Comparison of ENCODE assay signal across 12 cellular contexts in the genomic region with DNA sequence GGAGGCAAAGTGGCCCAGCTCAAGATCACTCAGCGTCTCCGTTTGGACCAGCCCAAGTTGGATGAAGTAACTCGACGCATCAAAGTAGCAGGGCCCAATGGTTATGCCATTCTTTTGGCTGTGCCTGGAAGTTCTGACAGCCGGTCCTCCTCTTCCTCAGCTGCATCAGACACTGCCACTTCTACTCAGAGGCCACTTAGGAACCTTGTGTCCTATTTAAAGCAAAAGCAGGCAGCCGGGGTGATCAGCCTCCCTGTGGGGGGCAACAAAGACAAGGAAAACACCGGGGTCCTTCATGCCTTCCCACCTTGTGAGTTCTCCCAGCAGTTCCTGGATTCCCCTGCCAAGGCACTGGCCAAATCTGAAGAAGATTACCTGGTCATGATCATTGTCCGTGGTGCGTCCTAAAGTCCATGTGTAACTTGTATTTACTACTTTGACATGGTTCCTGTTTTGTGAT. TPM values are rescaled to one million over a fixed set of nuclear protein-coding genes. Genes with fewer than 3 reads are reported as not detected.
DNase-seq lines count a peak whose midpoint lies in the region; ATAC-seq, FAIRE-seq and TF ChIP-seq lines count a peak whose summit lies in the region.
"Had no signal": no experiment of that assay in that cellular context is flagged by ENCODE, and none has a peak within 500 bp of the region (broad histone marks: within the 10 kb centered on the region; RNA-seq: fewer than 3 reads in every experiment).

No MANE protein-coding gene starts in this region.

- H3K4me2 ChIP-seq in H1 (ENCODE audit: insufficient read depth in 1 of 2, low read depth in 2 of 2, low read length in 2 of 2): peak overlapping the region; percentile 80 to 81
- peak overlapping the region; percentile 87 for H3K4me2 ChIP-seq in osteoblast (ENCODE audit: insufficient read depth, low read length)

- ATAC-seq in GM19328 (IDR thresholded peaks at IDR 0.05; ENCODE audit: unreplicated experiment): no peak

- no peak overlapping the region for H2AFZ ChIP-seq in H1 (ENCODE audit: low read length)
- H2AFZ ChIP-seq in osteoblast (ENCODE audit: low read length): no peak overlapping the region

- no peak overlapping the region for H4K5ac ChIP-seq in H1 (ENCODE audit: insufficient read length, low read depth, low read length)

- no peak overlapping the region for H3K56ac ChIP-seq in H1 (replicated peaks; ENCODE audit: insufficient read length, low read depth, low read length)

- H3K27me3 ChIP-seq in MG63 (no peaks in the 10 kb centered on the region), H1 (replicated peaks in 1 of 4; ENCODE audit: control insufficient read depth in 3 of 4, extremely low read depth in 1 of 4, insufficient read depth in 3 of 4, low read length in 3 of 4) (no peaks in the 10 kb centered on the region), osteoblast (ENCODE audit: insufficient read depth, low read length) (no peaks in the 10 kb centered on the region)

- no peak overlapping the region for H4K91ac ChIP-seq in H1 (replicated peaks; ENCODE audit: insufficient read length, low read length)

- H3K9me3 ChIP-seq in MG63: no peaks in the 10 kb centered on the region
- H3K9me3 ChIP-seq in H1 (ENCODE audit: insufficient read depth in 2 of 2, low read depth in 1 of 2, low read length in 1 of 2): no peaks in the 10 kb centered on the region
- no peaks in the 10 kb centered on the region for H3K9me3 ChIP-seq in osteoblast (ENCODE audit: low read depth, low read length)

- H3K27ac ChIP-seq in H1 (ENCODE audit: low read depth, low read length): no peak overlapping the region
- H3K27ac ChIP-seq in osteoblast (ENCODE audit: low read depth, low read length): no peak overlapping the region
- H3K27ac ChIP-seq: 22Rv1 had no signal

- no peak overlapping the region for H2BK120ac ChIP-seq in H1 (replicated peaks; ENCODE audit: low read depth, low read length)

- TF ChIP-seq RAD21 in H1 (IDR thresholded peaks at IDR 0.05 in 1 of 2, conservative IDR thresholded peaks at IDR 0.05 in 1 of 2; ENCODE audit: low read depth in 2 of 2, low read length in 2 of 2): no peak

- H3K79me1 ChIP-seq in H1 (ENCODE audit: low read depth, low read length): peaks cover 8% of the 10 kb centered on the region

- H3K36me3 ChIP-seq in MG63 (peaks cover 75% of the 10 kb centered on the region), H1 (ENCODE audit: control insufficient read depth in 2 of 4, insufficient read depth in 4 of 4, low read length in 3 of 4) (peaks cover 0 to 53% (median 10%) of the 10 kb centered on the region in 4 experiments; a peak in 6 of 8 replicates), osteoblast (ENCODE audit: insufficient read depth, low read length) (peaks cover 30% of the 10 kb centered on the region)

- peak overlapping the region; percentile 28 for H4K8ac ChIP-seq in H1 (ENCODE audit: extremely low read depth, insufficient read depth, low read length)

- WGBS in H1 (ENCODE audit: extremely low coverage in 1 of 2, insufficient coverage in 1 of 2, insufficient read length in 1 of 2, insufficient replicate concordance in 2 of 2, low coverage in 1 of 2, low lambda C conversion rate in 2 of 2, missing lambda C conversion rate in 1 of 2), 2 experiments: 83% methylated on average over 9 of the region's 9 CpGs; no CpG with 5 or more reads in 1 of the 2 experiments

- peak overlapping the region in 1 of 4 experiments; percentile 19; a peak in 1 of 7 replicates for H3K9ac ChIP-seq in H1 (replicated peaks in 1 of 4; ENCODE audit: extremely low read depth in 1 of 4, low read depth in 3 of 4, low read length in 3 of 4)

- no peak overlapping the region for H2BK20ac ChIP-seq in H1 (ENCODE audit: low read length)

- no peak for FAIRE-seq in H1 (lab: Jason Lieb, UNC)

- no peak overlapping the region for H2BK5ac ChIP-seq in H1 (ENCODE audit: low read depth, low read length)

- H4K20me1 ChIP-seq in H1 (replicated peaks in 1 of 2; ENCODE audit: control insufficient read depth in 1 of 2, insufficient read depth in 2 of 2, low read length in 2 of 2) (peaks cover 31 to 35% of the 10 kb centered on the region in 2 experiments), osteoblast (ENCODE audit: insufficient read depth, low read length) (peaks cover 41% of the 10 kb centered on the region)

- H3K18ac ChIP-seq in H1 (ENCODE audit: extremely low read depth, low read length): no peak overlapping the region

- no peak overlapping the region for H2AK5ac ChIP-seq in H1 (ENCODE audit: low read depth, low read length)

- DNase-seq in DMS 273 (lab: John Stamatoyannopoulos, UW; ENCODE audit: unreplicated experiment) (peak; percentile 41), DMS 273 treated with DMSO at 0.1 percent for 48 hours (lab: John Stamatoyannopoulos, UW) (no peak), MG63 (no peak), H1 (ENCODE audit: low read depth in 1 of 2, low spot score in 2 of 2) (no peak), osteoblast (ENCODE audit: insufficient read length, low spot score, missing footprints) (no peak), NCI-H2227 (lab: John Stamatoyannopoulos, UW; ENCODE audit: unreplicated experiment) (no peak), NCI-H1417 treated with DMSO at 0.1 percent for 48 hours (lab: John Stamatoyannopoulos, UW) (no peak)
- DNase-seq: activated CD4-positive, CD25-positive, alpha-beta regulatory T cell; GOT3; NCI-H510A had no signal

- H3K4me3 ChIP-seq in MG63: peak overlapping the region; percentile 98
- peak overlapping the region; percentile 23 to 93 (median 33); a peak in 7 of 8 replicates for H3K4me3 ChIP-seq in H1 (ENCODE audit: extremely low read depth in 1 of 4, insufficient read depth in 2 of 4, low read depth in 3 of 4, low read length in 4 of 4)
- H3K4me3 ChIP-seq in osteoblast (ENCODE audit: insufficient read depth, low read length): peak overlapping the region; percentile 31

- no peak overlapping the region for H2BK12ac ChIP-seq in H1 (ENCODE audit: low read depth, low read length)

- H3K23me2 ChIP-seq in H1 (ENCODE audit: low read depth, low read length): peaks cover 6% of the 10 kb centered on the region; the same call in 1 of the 2 replicates

- POLR2A ChIA-PET in H1 (lab: Charles Lee; ENCODE audit: partially characterized antibody): interaction anchor here (0.8 to 1.8 kb wide), 3 partner anchors 25 to 113 kb away, joined by 3 to 11 read pairs (median 4); no protein-coding TSS in a partner anchor

- TF ChIP-seq CTCF in H1 (IDR thresholded peaks at IDR 0.05; ENCODE audit: control extremely low read depth in 1 of 3, insufficient read depth in 1 of 3, low read depth in 1 of 3, low read length in 3 of 3): no peak
- no peak for TF ChIP-seq CTCF in osteoblast (IDR thresholded peaks at IDR 0.05; ENCODE audit: extremely low read depth, low read depth, low read length)

- H3K4ac ChIP-seq in H1 (replicated peaks; ENCODE audit: insufficient read length, low read depth, low read length): no peak overlapping the region

- no peak; a peak in 1 of 3 replicates for TF ChIP-seq POLR2A in H1 (IDR thresholded peaks at IDR 0.05; ENCODE audit: control extremely low read depth in 1 of 2, low read depth in 2 of 2, low read length in 2 of 2)

- no peak overlapping the region for H2BK15ac ChIP-seq in H1 (ENCODE audit: low read length)

- no peak overlapping the region for H3K23ac ChIP-seq in H1 (ENCODE audit: insufficient read length)

- peaks cover 42 to 73% of the 10 kb centered on the region in 2 experiments for H3K79me2 ChIP-seq in H1 (ENCODE audit: control insufficient read depth in 1 of 2, insufficient read depth in 2 of 2, low read length in 2 of 2)
- peaks cover 76% of the 10 kb centered on the region for H3K79me2 ChIP-seq in osteoblast (ENCODE audit: insufficient read depth, low read length)

- no peak for TF ChIP-seq EP300 in H1 (IDR thresholded peaks at IDR 0.05; ENCODE audit: borderline replicate concordance in 1 of 2, low read depth in 2 of 2, low read length in 2 of 2)

- CTCF ChIA-PET in H1 (lab: Charles Lee; ENCODE audit: partially characterized antibody): interaction anchor here (0.6 to 11.4 kb wide), 6 partner anchors 13 to 181 kb away, joined by 3 to 146 read pairs (median 3); partner anchors contain the start of gene KCNC4

- peaks cover 6 to 22% (median 18%) of the 10 kb centered on the region in 4 experiments for H3K4me1 ChIP-seq in H1 (replicated peaks in 1 of 4; ENCODE audit: control insufficient read depth in 3 of 4, insufficient read depth in 4 of 4, low read length in 3 of 4)
- H3K4me1 ChIP-seq in osteoblast (ENCODE audit: insufficient read depth, low read length): peaks cover 51% of the 10 kb centered on the region

- no peak overlapping the region for H3K14ac ChIP-seq in H1 (ENCODE audit: insufficient read length)

TF ChIP-seq in H1, 55 proteins besides CTCF, POLR2A, EP300 and RAD21:
- no peak for TF ChIP-seq KDM5A (IDR thresholded peaks at IDR 0.05; ENCODE audit: low read length)
- TF ChIP-seq NANOG (IDR thresholded peaks at IDR 0.05; ENCODE audit: insufficient read depth, low read depth, low read length, poor library complexity, severe bottlenecking): peak; percentile 37

RNA-seq across cellular contexts. Expression of gene RBM15, which starts 2.7 kb away (rescaled TPM):
- total RNA-seq in MG63 (2014; rRNA removed; shearing (Covaris generic); ENCODE audit: low replicate concordance): 25.5 and 26.0 TPM in 2 replicates
- total RNA-seq in H1 (2021; fragmentation: NEBNext Ultra II Directional; extraction: Animal tissue kit (Norgen Biotek cat#: 25700)): 41.2 and 44.9 TPM in 2 replicates
- polyA plus RNA-seq in H1 (2011; rRNA removed): 13.5 and 18.6 TPM in 2 replicates
- 20.8 TPM for polyA plus RNA-seq in H1 (2011; cell fraction: cytosol; rRNA removed)
- polyA plus RNA-seq in H1 (2011; cell fraction: nucleus; rRNA removed): 41.3 TPM
- 12.9 to 13.8 TPM (median 13.6 TPM) in 4 replicates for polyA plus RNA-seq in H1 (2012, experiment 1 of 2)
- polyA plus RNA-seq in H1 (2012, experiment 2 of 2): 3.3 TPM
- polyA plus RNA-seq in H1 (2013, experiment 1 of 2): 16.4 TPM
- 14.4 TPM for polyA plus RNA-seq in H1 (2013, experiment 2 of 2)
- 149 and 165 TPM in 2 replicates for polyA minus RNA-seq in H1 (2011; rRNA and poly(A)+ RNA removed)
- polyA minus RNA-seq in H1 (2011; cell fraction: cytosol; rRNA and poly(A)+ RNA removed): 52.1 TPM
- 184 TPM for polyA minus RNA-seq in H1 (2011; cell fraction: nucleus; rRNA and poly(A)+ RNA removed)
- total RNA-seq in osteoblast: 30.6 and 38.0 TPM in 2 replicates

RNA-seq across cellular contexts. Expression of gene SLC16A4, which starts 48.9 kb away (rescaled TPM):
- total RNA-seq in MG63 (2014; rRNA removed; shearing (Covaris generic); ENCODE audit: low replicate concordance): 30.5 and 32.0 TPM in 2 replicates
- total RNA-seq in H1 (2021; fragmentation: NEBNext Ultra II Directional; extraction: Animal tissue kit (Norgen Biotek cat#: 25700)): 0.33 and 0.43 TPM in 2 replicates
- polyA plus RNA-seq in H1 (2011; rRNA removed): 0.20 and 0.30 TPM in 2 replicates
- 0.21 TPM for polyA plus RNA-seq in H1 (2011; cell fraction: cytosol; rRNA removed)
- 0.13 TPM for polyA plus RNA-seq in H1 (2011; cell fraction: nucleus; rRNA removed)
- polyA plus RNA-seq in H1 (2012, experiment 1 of 2): 0.26 to 0.43 TPM (median 0.33 TPM) in 4 replicates
- polyA plus RNA-seq in H1 (2012, experiment 2 of 2): 0.20 TPM
- polyA plus RNA-seq in H1 (2013, experiment 1 of 2): 0.39 TPM
- 0.59 TPM for polyA plus RNA-seq in H1 (2013, experiment 2 of 2)
- 0.22 and 0.44 TPM in 2 replicates for polyA minus RNA-seq in H1 (2011; rRNA and poly(A)+ RNA removed)
- not detected for polyA minus RNA-seq in H1 (2011; cell fraction: cytosol; rRNA and poly(A)+ RNA removed)
- polyA minus RNA-seq in H1 (2011; cell fraction: nucleus; rRNA and poly(A)+ RNA removed): 1.5 TPM
- 76.0 and 90.2 TPM in 2 replicates for total RNA-seq in osteoblast

Comparison
In these comparisons a context has a peak if more than half of its experiments do, and no peak if none do; other contexts are left out.
1. H3K4me3 ChIP-seq: peak in every context shown above with its lines; median percentile 98 in MG63; 33 in H1; 31 in osteoblast.
2. RNA of gene SLC16A4, which starts 48.9 kb away (total RNA-seq): 76.0 to 90.2 TPM in osteoblast and 30.5 to 32.0 TPM in MG63; 0.33 to 0.43 TPM in H1; every median in the first group is over 10 times any median in the second.